ENCODE assay signal across 27 cellular contexts in genomic region chr9:2424564-2425153, GRCh38.
DNase-seq lines count a peak whose midpoint lies in the region; ATAC-seq, FAIRE-seq and TF ChIP-seq lines count a peak whose summit lies in the region.
"Had no signal": no experiment of that assay in that cellular context is flagged by ENCODE, and none has a peak within 500 bp of the region (broad histone marks: within the 10 kb centered on the region; RNA-seq: fewer than 3 reads in every experiment).

No MANE protein-coding gene starts in this region.

- TF ChIP-seq CTCF in heart right ventricle (IDR thresholded peaks at IDR 0.05) (no peak), ovary (IDR thresholded peaks at IDR 0.05) (no peak), PC-3 (conservative IDR thresholded peaks at IDR 0.05; ENCODE audit: low read depth, low read length) (no peak)

- no peak for TF ChIP-seq EP300 in ovary (IDR thresholded peaks at IDR 0.05)

- no peak overlapping the region for H3K4me2 ChIP-seq in PC-3 (ENCODE audit: low read length)

- BruUV-seq in PC-3 (replicated peaks; lab: Mats Ljungman, UMichigan) = no TSS peak

- peak; percentile 36 for DNase-seq in HTR-8/SVneo (ENCODE audit: insufficient read length, low spot score)
- peak; percentile 75 for DNase-seq in astrocyte of the hippocampus (ENCODE audit: low read depth, low spot score)
- peak in 1 of 2 donors; percentile 22 for DNase-seq in heart right ventricle
- peak; percentile 79 to 87 (median 85) for DNase-seq in ovary
- no peak for DNase-seq in PC-3
- no peak for DNase-seq in GM12891 (ENCODE audit: insufficient read length, low spot score)
- DNase-seq in stimulated activated CD8-positive, alpha-beta memory T cell treated with anti-CD3 and anti-CD28 coated beads, Interleukin-4, amount 100 ng/mL, for 48 hours = no peak
- DNase-seq: activated CD4-positive, alpha-beta memory T cell treated with anti-CD3 and anti-CD28 coated beads for 36 hours; activated T-cell treated with anti-CD3 and anti-CD28 coated beads, Interleukin-2, amount 50 U/mL, for 4 hours; caudate nucleus; CD4-positive, alpha-beta T cell; glutamatergic neuron; MG63; naive B cell; NCI-H146; NCI-H2171; NCI-H748 treated with DMSO at 0.1 percent for 48 hours; SIG-M5; stimulated activated CD4-positive, alpha-beta T cell treated with anti-CD3 and anti-CD28 coated beads, Interleukin-12 subunit alpha, Interleukin-12 subunit beta, amount 100 ng/mL, for 4 hours; T-helper 17 cell had no signal

- no peak overlapping the region for H3K4me3 Mint-ChIP-seq in activated T-helper 17 cell treated with anti-CD3 and anti-CD28 coated beads, Interleukin-2, amount 50 U/mL, for 72 hours
- H3K4me3 Mint-ChIP-seq: activated CD4-positive, alpha-beta memory T cell treated with anti-CD3 and anti-CD28 coated beads for 36 hours; activated T-cell treated with anti-CD3 and anti-CD28 coated beads, Interleukin-2, amount 50 U/mL, for 4 hours; CD4-positive, alpha-beta T cell; naive B cell; T-helper 17 cell; WTC11 had no signal

- H3F3A ChIP-seq in PC-3 (ENCODE audit: low read length, unreplicated experiment) = no peaks in the 10 kb centered on the region

- CTCF ChIA-PET in PC-3 (lab: Charles Lee) = no interaction called here

- H3K9me3 Mint-ChIP-seq in activated T-helper 17 cell treated with anti-CD3 and anti-CD28 coated beads, Interleukin-2, amount 50 U/mL, for 72 hours = no peaks in the 10 kb centered on the region
- H3K9me3 Mint-ChIP-seq: activated CD4-positive, alpha-beta memory T cell treated with anti-CD3 and anti-CD28 coated beads for 36 hours; activated naive CD4-positive, alpha-beta T cell treated with anti-CD3 and anti-CD28 coated beads, Interleukin-2, amount 50 U/mL, for 72 hours; activated T-cell treated with anti-CD3 and anti-CD28 coated beads, Interleukin-2, amount 50 U/mL, for 4 hours; CD4-positive, alpha-beta T cell; WTC11 had no signal

- no peaks in the 10 kb centered on the region for H3K4me1 Mint-ChIP-seq in activated T-helper 17 cell treated with anti-CD3 and anti-CD28 coated beads, Interleukin-2, amount 50 U/mL, for 72 hours
- H3K4me1 Mint-ChIP-seq: naive B cell, T-helper 17 cell had no signal

- POLR2A ChIA-PET in PC-3 (lab: Charles Lee; ENCODE audit: unreplicated experiment) = no interaction called here

- no peak overlapping the region for H3K4me3 ChIP-seq in heart right ventricle
- H3K4me3 ChIP-seq in ovary = no peak overlapping the region
- H3K4me3 ChIP-seq in PC-3 (ENCODE audit: low read length) = no peak overlapping the region
- H3K4me3 ChIP-seq: esophagus muscularis mucosa, HAP-1, MG63, suprapubic skin had no signal

- no peaks in the 10 kb centered on the region for H3K79me2 ChIP-seq in PC-3 (ENCODE audit: low read length)

- H3K9ac ChIP-seq in PC-3 (ENCODE audit: low read length) = no peak overlapping the region

- H4K20me1 ChIP-seq in PC-3 (ENCODE audit: low read length) = no peaks in the 10 kb centered on the region

- H3K27ac ChIP-seq in heart right ventricle (peak overlapping the region in 2 of 10 donors; percentile 17 to 32), ovary (peak overlapping the region in 1 of 2 donors; percentile 87), PC-3 (ENCODE audit: low read length) (no peak overlapping the region)
- H3K27ac ChIP-seq: esophagus muscularis mucosa, suprapubic skin had no signal

- peaks cover 13% of the 10 kb centered on the region for H3K27me3 Mint-ChIP-seq in activated T-helper 17 cell treated with anti-CD3 and anti-CD28 coated beads, Interleukin-2, amount 50 U/mL, for 72 hours
- H3K27me3 Mint-ChIP-seq: progenitor cell of endocrine pancreas had no signal

- H3K27me3 ChIP-seq in heart right ventricle (no peaks in the 10 kb centered on the region), ovary (no peaks in the 10 kb centered on the region), PC-3 (ENCODE audit: low read length) (peaks cover 13% of the 10 kb centered on the region)
- H3K27me3 ChIP-seq: esophagus muscularis mucosa, MG63, suprapubic skin had no signal

- H3K36me3 ChIP-seq in heart right ventricle (no peaks in the 10 kb centered on the region), ovary (no peaks in the 10 kb centered on the region), PC-3 (ENCODE audit: low read depth, low read length) (no peaks in the 10 kb centered on the region)
- H3K36me3 ChIP-seq: esophagus muscularis mucosa, HAP-1, MG63, suprapubic skin had no signal

- H3K9me3 ChIP-seq in heart right ventricle (no peaks in the 10 kb centered on the region), ovary (no peaks in the 10 kb centered on the region), PC-3 (ENCODE audit: low read length) (no peaks in the 10 kb centered on the region)
- H3K9me3 ChIP-seq: esophagus muscularis mucosa, HAP-1, MG63, suprapubic skin had no signal

- H2AFZ ChIP-seq in PC-3 (ENCODE audit: low read length) = no peak overlapping the region

- WGBS in heart right ventricle, 2 donors = 61 to 62% methylated on average over 3 of the region's 3 CpGs
- WGBS in ovary, 3 donors = 11 to 19% (median 17%) methylated on average over 3 of the region's 3 CpGs

- H3K9me2 ChIP-seq in PC-3 (replicated peaks; ENCODE audit: low read length) = no peaks in the 10 kb centered on the region

- no peaks in the 10 kb centered on the region for H3K36me3 Mint-ChIP-seq in activated T-helper 17 cell treated with anti-CD3 and anti-CD28 coated beads, Interleukin-2, amount 50 U/mL, for 72 hours (ENCODE audit: low read depth)
- H3K36me3 Mint-ChIP-seq: activated CD4-positive, alpha-beta memory T cell treated with anti-CD3 and anti-CD28 coated beads for 36 hours; activated naive CD4-positive, alpha-beta T cell treated with anti-CD3 and anti-CD28 coated beads, Interleukin-2, amount 50 U/mL, for 72 hours; naive B cell; WTC11 had no signal

- peaks cover 0 to 17% (median 0%) of the 10 kb centered on the region in 9 donors for H3K4me1 ChIP-seq in heart right ventricle
- H3K4me1 ChIP-seq in ovary (ENCODE audit: insufficient read depth) = peaks cover 9% of the 10 kb centered on the region
- no peaks in the 10 kb centered on the region for H3K4me1 ChIP-seq in PC-3 (ENCODE audit: insufficient read depth, low read length)
- H3K4me1 ChIP-seq: HAP-1, suprapubic skin had no signal

- no peak for FAIRE-seq in HTR-8/SVneo (lab: Jason Lieb, UNC)
- no peak for FAIRE-seq in GM12891 (lab: Jason Lieb, UNC)

- intact Hi-C loops in heart right ventricle (cut with DNase I) = loop anchor here in 1 of 10 donors (5.0 kb wide), 1 partner anchor 52 kb away; no protein-coding TSS in a partner anchor
- intact Hi-C loops in ovary (cut with DNase I) = loop anchor here in 2 of 4 donors (5.0 to 10.0 kb wide), 6 partner anchors 160 to 410 kb away; partner anchors contain the start of genes SMARCA2 (in 1 of the 2) and VLDLR (in 1 of the 2)
- intact Hi-C loops in PC-3 (cut with micrococcal nuclease) = no loop called here

- ATAC-seq in heart right ventricle (peak; percentile 43 to 90 (median 70)), PC-3 (no peak)
- ATAC-seq in activated T-helper 17 cell treated with anti-CD3 and anti-CD28 coated beads, Interleukin-2, amount 50 U/mL, for 72 hours (replicated peaks) = no peak
- ATAC-seq: activated naive CD4-positive, alpha-beta T cell treated with anti-CD3 and anti-CD28 coated beads, Interleukin-2, amount 50 U/mL, for 72 hours; activated T-cell treated with anti-CD3 and anti-CD28 coated beads, Interleukin-2, amount 50 U/mL, for 4 hours; T-helper 17 cell; WTC11 had no signal

- TF ChIP-seq POLR2A in ovary (IDR thresholded peaks at IDR 0.05) = no peak
- no peak for TF ChIP-seq POLR2A in GM12891 (IDR thresholded peaks at IDR 0.05; ENCODE audit: low read depth, low read length)

- H3K27ac Mint-ChIP-seq in activated T-helper 17 cell treated with anti-CD3 and anti-CD28 coated beads, Interleukin-2, amount 50 U/mL, for 72 hours = no peak overlapping the region
- H3K27ac Mint-ChIP-seq: activated CD4-positive, alpha-beta memory T cell treated with anti-CD3 and anti-CD28 coated beads for 36 hours; activated naive CD4-positive, alpha-beta T cell treated with anti-CD3 and anti-CD28 coated beads, Interleukin-2, amount 50 U/mL, for 72 hours; CD4-positive, alpha-beta T cell; naive B cell; progenitor cell of endocrine pancreas; T-helper 17 cell; WTC11 had no signal

TF ChIP-seq in GM12891, 5 proteins besides CTCF, POLR2A, EP300 and RAD21:
- TF ChIP-seq TAF1 (IDR thresholded peaks at IDR 0.05; ENCODE audit: low read depth, low read length) = no peak
- no peak for TF ChIP-seq POU2F2 (IDR thresholded peaks at IDR 0.05; ENCODE audit: low read depth, low read length)
- TF ChIP-seq POLR2AphosphoS5 (IDR thresholded peaks at IDR 0.05; ENCODE audit: low read depth, low read length) = no peak
- TF ChIP-seq PAX5 (IDR thresholded peaks at IDR 0.05; ENCODE audit: insufficient read depth, low read length, severe bottlenecking) = no peak
- no peak for TF ChIP-seq SPI1 (IDR thresholded peaks at IDR 0.05; ENCODE audit: low read depth, low read length)

Comparison
In these comparisons a context has a peak if more than half of its experiments do, and no peak if none do; other contexts are left out.
1. DNase-seq: peak in HTR-8/SVneo (single experiment), astrocyte of the hippocampus (single experiment) and ovary (5 of 5); none in PC-3 (single experiment), GM12891 (single experiment) and stimulated activated CD8-positive, alpha-beta memory T cell treated with anti-CD3 and anti-CD28 coated beads, Interleukin-4, amount 100 ng/mL, for 48 hours (single experiment).
2. ATAC-seq: peak in heart right ventricle (8 of 8); none in PC-3 (single experiment) and activated T-helper 17 cell treated with anti-CD3 and anti-CD28 coated beads, Interleukin-2, amount 50 U/mL, for 72 hours (single experiment).